Comparison of ENCODE assay signal across 8 cellular contexts in genomic region chr9:33106827-33107621, GRCh38. TPM values are rescaled to one million over a fixed set of nuclear protein-coding genes. Genes with fewer than 3 reads are reported as not detected.
DNase-seq lines count a peak whose midpoint lies in the region; ATAC-seq and TF ChIP-seq lines count a peak whose summit lies in the region.

No MANE protein-coding gene starts in this region.

- no peak overlapping the region for H3K4me3 Mint-ChIP-seq in activated CD8-positive, alpha-beta memory T cell treated with anti-CD3 and anti-CD28 coated beads, Interleukin-2, amount 10 ng/mL, durations not matched to agents 7 days and 5 days

- H3K36me3 Mint-ChIP-seq in activated CD8-positive, alpha-beta memory T cell treated with anti-CD3 and anti-CD28 coated beads, Interleukin-2, amount 10 ng/mL, durations not matched to agents 7 days and 5 days, result peaks cover 1% of the 10 kb centered on the region

- H3K27ac ChIP-seq in duodenal mucosa (ENCODE audit: low read depth, low read length) (peak overlapping the region; percentile 5), vagina (peak overlapping the region; percentile 67)

- CTCF ChIA-PET in activated CD8-positive, alpha-beta memory T cell treated with anti-CD3 and anti-CD28 coated beads, Interleukin-2, amount 10 ng/mL, durations not matched to agents 7 days and 5 days (lab: Charles Lee), result no interaction called here

- no peaks in the 10 kb centered on the region for H3K9me3 Mint-ChIP-seq in activated CD8-positive, alpha-beta memory T cell treated with anti-CD3 and anti-CD28 coated beads, Interleukin-2, amount 10 ng/mL, durations not matched to agents 7 days and 5 days (ENCODE audit: low read depth)

- H3K27ac Mint-ChIP-seq in activated CD8-positive, alpha-beta memory T cell treated with anti-CD3 and anti-CD28 coated beads, Interleukin-2, amount 10 ng/mL, durations not matched to agents 7 days and 5 days, result no peak overlapping the region

- ATAC-seq in activated CD8-positive, alpha-beta memory T cell treated with anti-CD3 and anti-CD28 coated beads, Interleukin-2, amount 10 ng/mL, durations not matched to agents 7 days and 5 days, result no peak

- H3K27me3 ChIP-seq in duodenal mucosa (ENCODE audit: control insufficient read depth in 1 of 2, insufficient read depth in 2 of 2, low read length in 2 of 2), result no peaks in the 10 kb centered on the region
- H3K27me3 ChIP-seq in vagina, result no peaks in the 10 kb centered on the region

- no peak overlapping the region for H3K9ac ChIP-seq in duodenal mucosa (ENCODE audit: low read depth in 1 of 2, low read length in 2 of 2)

- peak; percentile 27 for DNase-seq in activated CD8-positive, alpha-beta memory T cell treated with anti-CD3 and anti-CD28 coated beads, Interleukin-2, amount 10 ng/mL, durations not matched to agents 7 days and 5 days
- no peak for DNase-seq in activated CD8-positive, alpha-beta memory T cell treated with anti-CD3 and anti-CD28 coated beads, Interleukin-2, amount 50 U/mL, for 48 hours
- DNase-seq in lung microvascular endothelial cell (ENCODE audit: low read depth in 2 of 2) (peak; percentile 75 to 87), vagina (ENCODE audit: extremely low spot score in 2 of 2) (peak in 1 of 2 donors; percentile 87), middle frontal gyrus (ENCODE audit: extremely low spot score, low spot score) (no peak), GM10266 (ENCODE audit: extremely low spot score) (no peak)
- DNase-seq in activated CD4-positive, alpha-beta T cell treated with anti-CD3 and anti-CD28 coated beads, Interleukin-2, amount 50 U/mL, for 48 hours, result no peak

- no peaks in the 10 kb centered on the region for H3K4me1 Mint-ChIP-seq in activated CD8-positive, alpha-beta memory T cell treated with anti-CD3 and anti-CD28 coated beads, Interleukin-2, amount 10 ng/mL, durations not matched to agents 7 days and 5 days

- H3K36me3 ChIP-seq in duodenal mucosa (ENCODE audit: control insufficient read depth in 1 of 2, insufficient read depth in 2 of 2, low read length in 2 of 2) (peaks cover 8 to 14% of the 10 kb centered on the region in 2 donors), vagina (peaks cover 0 to 13% of the 10 kb centered on the region in 2 donors)

- H3K4me3 ChIP-seq in duodenal mucosa (ENCODE audit: low read depth in 1 of 2, low read length in 2 of 2), result no peak overlapping the region
- no peak overlapping the region for H3K4me3 ChIP-seq in vagina

- intact Hi-C loops in vagina (cut with DNase I), result loop anchor here (10.0 kb wide), 1 partner anchor 48 kb away; no protein-coding TSS in a partner anchor

- H3K9me3 ChIP-seq in duodenal mucosa (ENCODE audit: control insufficient read depth in 1 of 2, low read length in 2 of 2) (no peaks in the 10 kb centered on the region), vagina (no peaks in the 10 kb centered on the region)

- H3K27me3 Mint-ChIP-seq in activated CD8-positive, alpha-beta memory T cell treated with anti-CD3 and anti-CD28 coated beads, Interleukin-2, amount 10 ng/mL, durations not matched to agents 7 days and 5 days, result no peaks in the 10 kb centered on the region

- H3K4me1 ChIP-seq in duodenal mucosa (ENCODE audit: control insufficient read depth in 1 of 2, insufficient read depth in 2 of 2, low read length in 2 of 2), result no peaks in the 10 kb centered on the region
- H3K4me1 ChIP-seq in vagina, result peaks cover 18% of the 10 kb centered on the region

- TF ChIP-seq POLR2A in vagina (IDR thresholded peaks at IDR 0.05), result no peak

- TF ChIP-seq CTCF in vagina (IDR thresholded peaks at IDR 0.05) (no peak), GM10266 (IDR thresholded peaks at IDR 0.05; ENCODE audit: control insufficient read depth, insufficient read depth, low read depth, missing control alignments) (no peak)

RNA-seq across cellular contexts. Expression of gene SMU1, which starts 30.6 kb away (rescaled TPM):
- total RNA-seq in activated CD8-positive, alpha-beta memory T cell treated with anti-CD3 and anti-CD28 coated beads, Interleukin-2, amount 10 ng/mL, durations not matched to agents 7 days and 5 days, result 10 to 100 TPM; 20.0 to 23.0 TPM
- total RNA-seq in lung microvascular endothelial cell, result 27.7 and 32.1 TPM in 2 replicates
- total RNA-seq in vagina, result 15.5 TPM

Comparison
In these comparisons a context has a peak if more than half of its experiments do, and no peak if none do; other contexts are left out.
1. DNase-seq: peak in activated CD8-positive, alpha-beta memory T cell treated with anti-CD3 and anti-CD28 coated beads, Interleukin-2, amount 10 ng/mL, durations not matched to agents 7 days and 5 days (single experiment) and lung microvascular endothelial cell (2 of 2); none in activated CD8-positive, alpha-beta memory T cell treated with anti-CD3 and anti-CD28 coated beads, Interleukin-2, amount 50 U/mL, for 48 hours (single experiment), middle frontal gyrus (single experiment), GM10266 (single experiment) and activated CD4-positive, alpha-beta T cell treated with anti-CD3 and anti-CD28 coated beads, Interleukin-2, amount 50 U/mL, for 48 hours (0 of 2).